ENCODE assay signal across 8 cellular contexts in the genomic region with DNA sequence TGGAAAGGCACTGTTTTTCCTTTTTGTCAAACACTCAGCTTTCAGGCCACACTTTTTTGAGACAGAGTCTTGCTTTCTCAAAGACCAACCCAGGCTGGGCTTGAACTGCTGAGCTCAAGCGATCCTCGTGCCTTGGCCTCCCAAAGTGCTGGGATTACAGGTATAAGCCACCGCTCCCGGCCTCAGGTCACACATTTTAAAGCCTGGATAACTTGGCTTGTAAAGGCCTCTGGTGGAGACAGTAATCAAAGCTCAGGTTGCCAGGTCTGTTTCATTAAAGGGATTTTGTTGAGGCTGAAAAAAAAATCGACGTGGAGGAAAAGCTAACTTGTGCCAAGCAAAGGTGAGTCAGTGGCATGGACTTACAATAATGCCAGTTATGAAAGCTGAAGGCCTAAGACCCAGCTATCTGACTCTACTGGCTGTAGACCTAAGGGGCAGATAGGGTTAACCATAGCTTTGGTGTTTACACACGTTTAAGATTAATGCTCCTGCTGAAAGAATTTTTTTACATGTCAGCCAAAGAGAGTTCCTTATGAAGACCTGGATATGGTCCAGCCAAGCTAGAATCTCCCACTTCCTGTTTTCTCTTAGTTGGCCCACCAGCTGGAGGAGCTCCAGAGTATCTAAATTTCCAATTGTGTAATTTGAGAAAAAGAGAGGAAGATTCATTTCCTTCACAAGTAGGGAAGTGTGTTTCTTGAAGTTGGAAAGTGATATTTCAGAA. TPM values are rescaled to one million over a fixed set of nuclear protein-coding genes. Genes with fewer than 3 reads are reported as not detected.
DNase-seq lines count a peak whose midpoint lies in the region; ATAC-seq and TF ChIP-seq lines count a peak whose summit lies in the region.

No MANE protein-coding gene starts in this region.

- H3K9me3 ChIP-seq in RWPE2 (ENCODE audit: severe bottlenecking) (no peaks in the 10 kb centered on the region), colonic mucosa (no peaks in the 10 kb centered on the region), lower lobe of right lung (no peaks in the 10 kb centered on the region), tibial nerve (no peaks in the 10 kb centered on the region)

- 10 to 11% methylated on average over 7 of the region's 7 CpGs for WGBS in tibial nerve, 2 donors

- TF ChIP-seq CTCF in RWPE2 (IDR thresholded peaks at IDR 0.05; ENCODE audit: poor library complexity, severe bottlenecking) (peak; percentile 56), colonic mucosa (IDR thresholded peaks at IDR 0.05) (no peak), lower lobe of right lung (IDR thresholded peaks at IDR 0.05) (peak; percentile 26), tibial nerve (IDR thresholded peaks at IDR 0.05) (peak in 2 of 5 experiments; percentile 17 to 43)

- TF ChIP-seq EP300 in tibial nerve (IDR thresholded peaks at IDR 0.05), result peak; percentile 27 to 64

- H3K27me3 ChIP-seq in RWPE2 (ENCODE audit: insufficient read depth, poor library complexity, severe bottlenecking) (no peaks in the 10 kb centered on the region), colonic mucosa (no peaks in the 10 kb centered on the region), lower lobe of right lung (ENCODE audit: low read depth) (no peaks in the 10 kb centered on the region), tibial nerve (no peaks in the 10 kb centered on the region)

- ATAC-seq in RWPE2 (ENCODE audit: low read depth) (peak; percentile 69), lower lobe of right lung (no peak), GM18520 (IDR thresholded peaks at IDR 0.05; ENCODE audit: unreplicated experiment) (no peak), HG02571 (IDR thresholded peaks at IDR 0.05; ENCODE audit: unreplicated experiment) (no peak)

- intact Hi-C loops in colonic mucosa (cut with DNase I), result no loop called here
- intact Hi-C loops in lower lobe of right lung (cut with DNase I), result no loop called here

- H3K9ac ChIP-seq in colonic mucosa (ENCODE audit: low read depth in 2 of 2, low read length in 2 of 2), result peak overlapping the region; percentile 81 to 97

- DNase-seq in DMS153 treated with DMSO at 0.1 percent for 48 hours (lab: John Stamatoyannopoulos, UW; ENCODE audit: unreplicated experiment) (peak; percentile 23), HT1080 (ENCODE audit: low read depth) (peak; percentile 96), RWPE2 (ENCODE audit: low spot score) (peak; percentile 73), colonic mucosa (peak; percentile 56), lower lobe of right lung (no peak), tibial nerve (ENCODE audit: low spot score in 2 of 2) (peak in 1 of 2 donors; percentile 68)

- H3K4me1 ChIP-seq in RWPE2 (ENCODE audit: insufficient read depth, poor library complexity, severe bottlenecking), result peaks cover 20% of the 10 kb centered on the region
- peaks cover 11% of the 10 kb centered on the region for H3K4me1 ChIP-seq in colonic mucosa
- H3K4me1 ChIP-seq in lower lobe of right lung, result peaks cover 61% of the 10 kb centered on the region
- peaks cover 0 to 69% (median 54%) of the 10 kb centered on the region in 4 donors for H3K4me1 ChIP-seq in tibial nerve

- TF ChIP-seq POLR2A in tibial nerve (IDR thresholded peaks at IDR 0.05), result no peak

- peaks cover 26% of the 10 kb centered on the region for H3K36me3 ChIP-seq in RWPE2 (ENCODE audit: low read depth)
- H3K36me3 ChIP-seq in colonic mucosa, result no peaks in the 10 kb centered on the region
- H3K36me3 ChIP-seq in lower lobe of right lung, result peaks cover 22% of the 10 kb centered on the region
- H3K36me3 ChIP-seq in tibial nerve, result peaks cover 0 to 11% (median 0%) of the 10 kb centered on the region in 3 donors

- H3K27ac ChIP-seq in RWPE2 (ENCODE audit: poor library complexity, severe bottlenecking) (peak overlapping the region; percentile 96), colonic mucosa (peak overlapping the region; percentile 97), lower lobe of right lung (peak overlapping the region; percentile 94), tibial nerve (peak overlapping the region; percentile 92 to 99 (median 96))

- peak overlapping the region; percentile 75 for H3K4me3 ChIP-seq in RWPE2 (ENCODE audit: severe bottlenecking)
- peak overlapping the region; percentile 70 for H3K4me3 ChIP-seq in colonic mucosa
- H3K4me3 ChIP-seq in lower lobe of right lung, result peak overlapping the region; percentile 64
- peak overlapping the region; percentile 63 to 73 (median 66) for H3K4me3 ChIP-seq in tibial nerve

RNA-seq across cellular contexts. Expression of gene NBR1, which starts 0.9 kb away (rescaled TPM):
- 53.8 and 65.6 TPM in 2 replicates for total RNA-seq in HT1080 (2014; rRNA removed; shearing (Covaris generic))
- polyA plus RNA-seq in HT1080 (2015; cell fraction: cytosol; rRNA removed), result 60.0 and 78.0 TPM in 2 replicates
- 78.5 and 83.6 TPM in 2 replicates for polyA plus RNA-seq in HT1080 (2015; cell fraction: nucleus; rRNA removed)
- total RNA-seq in colonic mucosa, result 100 to 1,000 TPM in 1 of 2 donors, 10 to 100 TPM in 1; 92.8 to 159 TPM
- 93.3 TPM for total RNA-seq in lower lobe of right lung
- 10 to 100 TPM; 61.7 to 80.0 (median 73.5) TPM for total RNA-seq in tibial nerve

RNA-seq across cellular contexts. Expression of gene TMEM106A, which starts 39.8 kb away (rescaled TPM):
- 0.93 and 1.4 TPM in 2 replicates for total RNA-seq in HT1080 (2014; rRNA removed; shearing (Covaris generic))
- 2.2 and 2.3 TPM in 2 replicates for polyA plus RNA-seq in HT1080 (2015; cell fraction: cytosol; rRNA removed)
- 7.2 and 7.5 TPM in 2 replicates for polyA plus RNA-seq in HT1080 (2015; cell fraction: nucleus; rRNA removed)
- 10 to 100 TPM in 1 of 2 donors, 1 to 10 TPM in 1; 4.8 to 10.2 TPM for total RNA-seq in colonic mucosa
- total RNA-seq in lower lobe of right lung, result 17.9 TPM
- 10 to 100 TPM in 3 of 4 donors, 1 to 10 TPM in 1; 5.1 to 28.5 (median 11.9) TPM for total RNA-seq in tibial nerve

RNA-seq across cellular contexts. Expression of gene BRCA1, which starts 46.8 kb away (rescaled TPM):
- total RNA-seq in HT1080 (2014; rRNA removed; shearing (Covaris generic)), result 31.8 and 47.1 TPM in 2 replicates
- 14.9 and 22.1 TPM in 2 replicates for polyA plus RNA-seq in HT1080 (2015; cell fraction: cytosol; rRNA removed)
- 37.1 and 40.1 TPM in 2 replicates for polyA plus RNA-seq in HT1080 (2015; cell fraction: nucleus; rRNA removed)
- total RNA-seq in colonic mucosa, result 10 to 100 TPM in 1 of 2 donors, 1 to 10 TPM in 1; 9.5 to 44.1 TPM
- total RNA-seq in lower lobe of right lung, result 7.4 TPM
- total RNA-seq in tibial nerve, result 1 to 10 TPM; 4.6 to 9.8 (median 6.9) TPM

RNA-seq across cellular contexts. Expression of gene CCDC200, which starts 56.5 kb away (rescaled TPM):
- total RNA-seq in HT1080 (2014; rRNA removed; shearing (Covaris generic)), result not detected in 2 replicates
- polyA plus RNA-seq in HT1080 (2015; cell fraction: cytosol; rRNA removed), result not detected in 2 replicates
- polyA plus RNA-seq in HT1080 (2015; cell fraction: nucleus; rRNA removed), result not detected in 2 replicates
- total RNA-seq in colonic mucosa (not detected), lower lobe of right lung (not detected), tibial nerve (not detected)
